8 cellular contexts compared by ENCODE assay signal in genomic region chr6:118894425-118895240, GRCh38. TPM values are rescaled to one million over a fixed set of nuclear protein-coding genes. Genes with fewer than 3 reads are reported as not detected.
DNase-seq lines count a peak whose midpoint lies in the region; ATAC-seq, FAIRE-seq and TF ChIP-seq lines count a peak whose summit lies in the region.

No MANE protein-coding gene starts in this region.

- H3K14ac ChIP-seq in H1 (ENCODE audit: insufficient read length), result no peak overlapping the region

- H2AK5ac ChIP-seq in H1 (ENCODE audit: low read depth, low read length), result no peak overlapping the region

- peak overlapping the region; percentile 51 for H4K91ac ChIP-seq in H1 (replicated peaks; ENCODE audit: insufficient read length, low read length)

- peak overlapping the region; percentile 87 to 97 (median 92) for H3K4me3 ChIP-seq in H1 (ENCODE audit: extremely low read depth in 1 of 4, insufficient read depth in 2 of 4, low read depth in 3 of 4, low read length in 4 of 4)

- peak; percentile 57 to 64 for TF ChIP-seq POLR2A in H1 (IDR thresholded peaks at IDR 0.05; ENCODE audit: control extremely low read depth in 1 of 2, low read depth in 2 of 2, low read length in 2 of 2)

- H3K27ac ChIP-seq in 22Rv1, result peak overlapping the region; percentile 98
- H3K27ac ChIP-seq in H1 (ENCODE audit: low read depth, low read length), result peak overlapping the region; percentile 87

- WGBS in H1 (ENCODE audit: extremely low coverage in 1 of 2, insufficient coverage in 1 of 2, insufficient read length in 1 of 2, insufficient replicate concordance in 2 of 2, low coverage in 1 of 2, low lambda C conversion rate in 2 of 2, missing lambda C conversion rate in 1 of 2), 2 experiments, result 1% methylated on average over 49 of the region's 99 CpGs; no CpG with 5 or more reads in 1 of the 2 experiments

- H3K9me3 ChIP-seq in H1 (ENCODE audit: insufficient read depth in 2 of 2, low read depth in 1 of 2, low read length in 1 of 2), result no peaks in the 10 kb centered on the region

- H2BK5ac ChIP-seq in H1 (ENCODE audit: low read depth, low read length), result peak overlapping the region; percentile 63

- H3K4me1 ChIP-seq in H1 (replicated peaks in 1 of 4; ENCODE audit: control insufficient read depth in 3 of 4, insufficient read depth in 4 of 4, low read length in 3 of 4), result peaks cover 2 to 13% (median 4%) of the 10 kb centered on the region in 4 experiments; a peak in 6 of 7 replicates

- no peak overlapping the region for H2BK20ac ChIP-seq in H1 (ENCODE audit: low read length)

- H3K56ac ChIP-seq in H1 (replicated peaks; ENCODE audit: insufficient read length, low read depth, low read length), result peak overlapping the region; percentile 52

- H3K23me2 ChIP-seq in H1 (ENCODE audit: low read depth, low read length), result 0 out of 2 replicates have a peak, but pooled peaks cover 3% of the 10 kb centered on the region

- TF ChIP-seq RAD21 in H1 (IDR thresholded peaks at IDR 0.05 in 1 of 2, conservative IDR thresholded peaks at IDR 0.05 in 1 of 2; ENCODE audit: low read depth in 2 of 2, low read length in 2 of 2), result no peak

- no peak for TF ChIP-seq EP300 in H1 (IDR thresholded peaks at IDR 0.05; ENCODE audit: borderline replicate concordance in 1 of 2, low read depth in 2 of 2, low read length in 2 of 2)

- H3K23ac ChIP-seq in H1 (ENCODE audit: insufficient read length), result no peak overlapping the region

- DNase-seq in GM18507 (ENCODE audit: extremely low spot score, insufficient read length, low read depth) (no peak), NCI-H345 (lab: John Stamatoyannopoulos, UW) (peak; percentile 64), H1 (ENCODE audit: low read depth in 1 of 2, low spot score in 2 of 2) (peak in 1 of 2 experiments; percentile 74), mesenteric fat pad (ENCODE audit: low spot score) (peak; percentile 91)
- peak; percentile 83 for DNase-seq in activated CD8-positive, alpha-beta memory T cell treated with anti-CD3 and anti-CD28 coated beads for 24 hours
- peak; percentile 10 to 34 for DNase-seq in stimulated activated CD8-positive, alpha-beta memory T cell treated with anti-CD3 and anti-CD28 coated beads, Interleukin-15, amount 100 ng/mL, for 4 hours (ENCODE audit: low read depth in 2 of 2)

- CTCF ChIA-PET in H1 (lab: Charles Lee; ENCODE audit: partially characterized antibody), result interaction anchor here (0.6 to 1.6 kb wide), 5 partner anchors 20 to 1226 kb away, joined by 3 to 5 read pairs (median 3); partner anchors contain the start of gene MCM9

- ATAC-seq in HG02970 (IDR thresholded peaks at IDR 0.05; ENCODE audit: low FRiP score, unreplicated experiment), result peak; percentile 27

- peak overlapping the region; percentile 84 for H4K5ac ChIP-seq in H1 (ENCODE audit: insufficient read length, low read depth, low read length)

- peak overlapping the region; percentile 97; the same call in 1 of the 2 replicates for H4K8ac ChIP-seq in H1 (ENCODE audit: extremely low read depth, insufficient read depth, low read length)

- peaks cover 6% of the 10 kb centered on the region; the same call in 1 of the 2 replicates for H3K79me1 ChIP-seq in H1 (ENCODE audit: low read depth, low read length)

- H3K4ac ChIP-seq in H1 (replicated peaks; ENCODE audit: insufficient read length, low read depth, low read length), result no peak overlapping the region

- peak overlapping the region; percentile 90 to 94 (median 92) for H3K9ac ChIP-seq in H1 (replicated peaks in 1 of 4; ENCODE audit: extremely low read depth in 1 of 4, low read depth in 3 of 4, low read length in 3 of 4)

- peaks cover 9 to 64% of the 10 kb centered on the region in 2 experiments for H3K79me2 ChIP-seq in H1 (ENCODE audit: control insufficient read depth in 1 of 2, insufficient read depth in 2 of 2, low read length in 2 of 2)

- POLR2A ChIA-PET in H1 (lab: Charles Lee; ENCODE audit: partially characterized antibody), result interaction anchor here (0.5 to 3.1 kb wide), 10 partner anchors 11 to 290 kb away, joined by 3 to 19 read pairs (median 4); partner anchors contain the start of gene MCM9

- H2BK12ac ChIP-seq in H1 (ENCODE audit: low read depth, low read length), result no peak overlapping the region; the same call in 1 of the 2 replicates

- H2AFZ ChIP-seq in H1 (ENCODE audit: low read length), result no peak overlapping the region

- FAIRE-seq in GM18507 (lab: Jason Lieb, UNC) (peak; percentile 64), H1 (lab: Jason Lieb, UNC) (no peak)

- TF ChIP-seq CTCF in 22Rv1 (IDR thresholded peaks at IDR 0.05) (no peak), H1 (IDR thresholded peaks at IDR 0.05; ENCODE audit: control extremely low read depth in 1 of 3, insufficient read depth in 1 of 3, low read depth in 1 of 3, low read length in 3 of 3) (no peak)

- H2BK120ac ChIP-seq in H1 (replicated peaks; ENCODE audit: low read depth, low read length), result no peak overlapping the region

- no peaks in the 10 kb centered on the region for H3K27me3 ChIP-seq in H1 (replicated peaks in 1 of 4; ENCODE audit: control insufficient read depth in 3 of 4, extremely low read depth in 1 of 4, insufficient read depth in 3 of 4, low read length in 3 of 4)

- H2BK15ac ChIP-seq in H1 (ENCODE audit: low read length), result no peak overlapping the region

- H3K36me3 ChIP-seq in H1 (ENCODE audit: control insufficient read depth in 2 of 4, insufficient read depth in 4 of 4, low read length in 3 of 4), result peaks cover 0 to 11% (median 0%) of the 10 kb centered on the region in 4 experiments; a peak in 3 of 8 replicates

- H3K4me2 ChIP-seq in H1 (ENCODE audit: insufficient read depth in 1 of 2, low read depth in 2 of 2, low read length in 2 of 2), result peak overlapping the region; percentile 64 to 68

- peaks cover 0 to 7% of the 10 kb centered on the region in 2 experiments for H4K20me1 ChIP-seq in H1 (replicated peaks in 1 of 2; ENCODE audit: control insufficient read depth in 1 of 2, insufficient read depth in 2 of 2, low read length in 2 of 2)

- H3K18ac ChIP-seq in H1 (ENCODE audit: extremely low read depth, low read length), result peak overlapping the region; percentile 84; the same call in 1 of the 2 replicates

TF ChIP-seq in H1, 55 proteins besides CTCF, POLR2A, EP300 and RAD21 (continues in another document):
- TF ChIP-seq POLR2AphosphoS5 (IDR thresholded peaks at IDR 0.05; ENCODE audit: low read depth, low read length), result peak; percentile 80
- peak; percentile 87 for TF ChIP-seq SAP30 (IDR thresholded peaks at IDR 0.05; ENCODE audit: insufficient read depth, insufficient replicate concordance, low read length)
- peak; percentile 79 to 80; a peak in 3 of 4 replicates for TF ChIP-seq SIN3A (conservative IDR thresholded peaks at IDR 0.05 in 1 of 2, IDR thresholded peaks at IDR 0.05 in 1 of 2; ENCODE audit: low read depth in 1 of 2, low read length in 2 of 2)
- no peak for TF ChIP-seq CREB1 (IDR thresholded peaks at IDR 0.05)
- no peak for TF ChIP-seq SP1 (IDR thresholded peaks at IDR 0.05; ENCODE audit: low read depth, low read length)
- no peak for TF ChIP-seq TCF12 (IDR thresholded peaks at IDR 0.05; ENCODE audit: low read depth, low read length)
- TF ChIP-seq SP4 (IDR thresholded peaks at IDR 0.05; ENCODE audit: low read length), result no peak
- TF ChIP-seq RFX5 (IDR thresholded peaks at IDR 0.05; ENCODE audit: borderline replicate concordance, low read depth, low read length), result no peak
- no peak for TF ChIP-seq TEAD4 (IDR thresholded peaks at IDR 0.05; ENCODE audit: low read depth, low read length)
- TF ChIP-seq NANOG (IDR thresholded peaks at IDR 0.05; ENCODE audit: insufficient read depth, low read depth, low read length, poor library complexity, severe bottlenecking), result no peak
- TF ChIP-seq YY1 (IDR thresholded peaks at IDR 0.05; ENCODE audit: low read depth, low read length), result peak; percentile 84
- TF ChIP-seq KDM5A (IDR thresholded peaks at IDR 0.05; ENCODE audit: low read length), result no peak
- no peak for TF ChIP-seq BCL11A (IDR thresholded peaks at IDR 0.05; ENCODE audit: low read depth in 2 of 2, low read length in 2 of 2)
- no peak for TF ChIP-seq SRF (IDR thresholded peaks at IDR 0.05; ENCODE audit: low read depth, low read length)
- TF ChIP-seq CBX5 (IDR thresholded peaks at IDR 0.05; ENCODE audit: low read depth, low read length), result no peak
- no peak for TF ChIP-seq GABPA (IDR thresholded peaks at IDR 0.05; ENCODE audit: borderline replicate concordance, insufficient read depth, low read length)
- no peak for TF ChIP-seq JUND (IDR thresholded peaks at IDR 0.05; ENCODE audit: low read length)
- TF ChIP-seq NRF1 (IDR thresholded peaks at IDR 0.05; ENCODE audit: low read depth, low read length), result no peak
- peak; percentile 49; the same call in 1 of the 2 replicates for TF ChIP-seq TAF1 (IDR thresholded peaks at IDR 0.05; ENCODE audit: low read depth, low read length)

RNA-seq across cellular contexts. Expression of gene ASF1A, which starts 0.7 kb away (rescaled TPM):
- total RNA-seq in H1 (2021; fragmentation: NEBNext Ultra II Directional; extraction: Animal tissue kit (Norgen Biotek cat#: 25700)), result 45.7 and 50.2 TPM in 2 replicates
- polyA plus RNA-seq in H1 (2011; rRNA removed), result 9.8 and 11.4 TPM in 2 replicates
- polyA plus RNA-seq in H1 (2011; cell fraction: cytosol; rRNA removed), result 15.4 TPM
- polyA plus RNA-seq in H1 (2011; cell fraction: nucleus; rRNA removed), result 11.9 TPM
- 23.2 to 40.2 TPM (median 24.3 TPM) in 4 replicates for polyA plus RNA-seq in H1 (2012, experiment 1 of 2)
- 4.7 TPM for polyA plus RNA-seq in H1 (2012, experiment 2 of 2)
- 23.5 TPM for polyA plus RNA-seq in H1 (2013, experiment 1 of 2)
- 23.3 TPM for polyA plus RNA-seq in H1 (2013, experiment 2 of 2)
- 9.3 and 9.6 TPM in 2 replicates for polyA minus RNA-seq in H1 (2011; rRNA and poly(A)+ RNA removed)
- 13.9 TPM for polyA minus RNA-seq in H1 (2011; cell fraction: cytosol; rRNA and poly(A)+ RNA removed)
- 20.0 TPM for polyA minus RNA-seq in H1 (2011; cell fraction: nucleus; rRNA and poly(A)+ RNA removed)
- 11.4 TPM for total RNA-seq in mesenteric fat pad

RNA-seq across cellular contexts. Expression of gene MCM9, which starts 40.3 kb away (rescaled TPM):
- 11.4 and 13.0 TPM in 2 replicates for total RNA-seq in H1 (2021; fragmentation: NEBNext Ultra II Directional; extraction: Animal tissue kit (Norgen Biotek cat#: 25700))
- polyA plus RNA-seq in H1 (2011; rRNA removed), result 3.2 and 3.7 TPM in 2 replicates
- 6.3 TPM for polyA plus RNA-seq in H1 (2011; cell fraction: cytosol; rRNA removed)
- polyA plus RNA-seq in H1 (2011; cell fraction: nucleus; rRNA removed), result 6.6 TPM
- 9.3 to 15.0 TPM (median 12.0 TPM) in 4 replicates for polyA plus RNA-seq in H1 (2012, experiment 1 of 2)
- 0.68 TPM for polyA plus RNA-seq in H1 (2012, experiment 2 of 2)
- polyA plus RNA-seq in H1 (2013, experiment 1 of 2), result 5.9 TPM
- 5.2 TPM for polyA plus RNA-seq in H1 (2013, experiment 2 of 2)
- 11.4 and 19.5 TPM in 2 replicates for polyA minus RNA-seq in H1 (2011; rRNA and poly(A)+ RNA removed)
- polyA minus RNA-seq in H1 (2011; cell fraction: cytosol; rRNA and poly(A)+ RNA removed), result 9.8 TPM
- polyA minus RNA-seq in H1 (2011; cell fraction: nucleus; rRNA and poly(A)+ RNA removed), result 31.5 TPM
- total RNA-seq in mesenteric fat pad, result 9.4 TPM
